In the genomic region with DNA sequence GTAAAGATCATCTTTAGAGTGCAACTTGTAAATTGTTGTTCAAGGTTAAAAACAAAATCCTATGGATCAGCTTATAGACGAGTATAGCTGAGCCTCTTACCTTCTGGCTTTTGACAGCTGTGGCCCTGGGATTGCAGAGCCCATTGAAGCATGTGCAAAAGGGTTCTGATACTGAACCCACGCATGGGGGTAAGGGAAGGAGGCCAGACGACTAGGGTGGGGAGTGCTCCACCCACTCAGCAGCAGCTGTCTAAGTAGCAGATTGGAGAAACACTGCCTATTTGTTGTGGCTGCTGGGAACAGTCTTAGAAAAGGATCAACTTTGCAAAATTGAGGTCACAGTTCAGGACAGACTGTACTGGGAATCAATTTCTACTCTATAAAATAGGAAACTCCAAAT, we compare ENCODE assay signal across 18 cellular contexts. TPM values are rescaled to one million over a fixed set of nuclear protein-coding genes. Genes with fewer than 3 reads are reported as not detected.
A peak's percentile ranks its signal among the peaks of the same experiment; 100 is the strongest.
DNase-seq lines count a peak whose midpoint lies in the region; ATAC-seq, FAIRE-seq and TF ChIP-seq lines count a peak whose summit lies in the region.
"Had no signal": no experiment of that assay in that cellular context is flagged by ENCODE, and none has a peak within 500 bp of the region (broad histone marks: within the 10 kb centered on the region; RNA-seq: fewer than 3 reads in every experiment).

No MANE protein-coding gene starts in this region.

- DNase-seq in Right ventricle myocardium superior, result peak; percentile 50
- DNase-seq in cardiac septum (ENCODE audit: low spot score), result no peak
- DNase-seq in heart left ventricle, result peak in 4 of 5 donors; percentile 48 to 76 (median 56)
- DNase-seq in upper lobe of right lung, result peak; percentile 70
- no peak for DNase-seq in HTR-8/SVneo (ENCODE audit: insufficient read length, low spot score)
- no peak for DNase-seq in foreskin fibroblast
- DNase-seq: activated B cell treated with CpG ODN at 0.5 μM for 24 hours, cerebellar nuclear complex, hippocampal formation, KBM-7, NCI-H146, SK-N-SH, spleen had no signal

- no peak for TF ChIP-seq CTCF in heart left ventricle (IDR thresholded peaks at IDR 0.05)
- TF ChIP-seq CTCF in upper lobe of right lung (IDR thresholded peaks at IDR 0.05), result no peak
- no peak for TF ChIP-seq CTCF in foreskin fibroblast (IDR thresholded peaks at IDR 0.05; ENCODE audit: low read depth, low read length)

- ATAC-seq in Right ventricle myocardium superior (ENCODE audit: poor library complexity), result peak; percentile 79
- peak; percentile 45 for ATAC-seq in HG02938 (IDR thresholded peaks at IDR 0.05; ENCODE audit: unreplicated experiment)
- ATAC-seq in heart left ventricle, result peak; percentile 60 to 96 (median 82)
- ATAC-seq in upper lobe of right lung, result peak; percentile 96
- no peak for ATAC-seq in HG03460 (IDR thresholded peaks at IDR 0.05; ENCODE audit: unreplicated experiment)
- ATAC-seq: A549, GM23338 had no signal

- H3K4me3 ChIP-seq in heart left ventricle, result no peak overlapping the region
- no peak overlapping the region for H3K4me3 ChIP-seq in upper lobe of right lung
- H3K4me3 ChIP-seq in foreskin fibroblast (ENCODE audit: low read depth in 1 of 2, low read length in 2 of 2), result no peak overlapping the region
- H3K4me3 ChIP-seq: A549, GM23338, spleen, tibial nerve had no signal

- no peak for TF ChIP-seq POLR2A in heart left ventricle (IDR thresholded peaks at IDR 0.05)

- H3K27ac ChIP-seq in heart left ventricle (peak overlapping the region in 3 of 12 donors; percentile 4 to 76 (median 46)), upper lobe of right lung (no peak overlapping the region)
- H3K27ac ChIP-seq: A549, spleen had no signal

- 37 to 63% (median 55%) methylated on average over 3 of the region's 3 CpGs for WGBS in heart left ventricle, 4 donors

- intact Hi-C loops in Right ventricle myocardium superior (cut with DNase I) (no loop called here), cardiac septum (cut with DNase I) (no loop called here), heart left ventricle (cut with DNase I) (no loop called here), upper lobe of right lung (cut with DNase I) (no loop called here)

- no peaks in the 10 kb centered on the region for H3K9me3 ChIP-seq in heart left ventricle
- no peaks in the 10 kb centered on the region for H3K9me3 ChIP-seq in upper lobe of right lung
- H3K9me3 ChIP-seq: A549, SK-N-SH, spleen, tibial nerve had no signal

- H3K27me3 ChIP-seq in heart left ventricle, result no peaks in the 10 kb centered on the region
- H3K27me3 ChIP-seq in upper lobe of right lung, result no peaks in the 10 kb centered on the region
- H3K27me3 ChIP-seq: spleen, tibial nerve had no signal

- H3K4me1 ChIP-seq in heart left ventricle, result peaks cover 0 to 10% (median 0%) of the 10 kb centered on the region in 12 donors
- no peaks in the 10 kb centered on the region for H3K4me1 ChIP-seq in upper lobe of right lung
- H3K4me1 ChIP-seq: A549, spleen had no signal

- H3K36me3 ChIP-seq in heart left ventricle (no peaks in the 10 kb centered on the region), upper lobe of right lung (no peaks in the 10 kb centered on the region)
- H3K36me3 ChIP-seq: tibial nerve had no signal

- no peak for FAIRE-seq in HTR-8/SVneo (lab: Jason Lieb, UNC)
- FAIRE-seq: A549 had no signal

RNA-seq across cellular contexts. Expression of gene CD101, which starts 16.1 kb away (rescaled TPM):
- total RNA-seq in Right ventricle myocardium superior (1.0 TPM), cardiac septum (1.6 TPM), heart left ventricle (1 to 10 TPM in 5 of 9 donors, under 1 TPM in 4; 0.54 to 2.5 (median 1.0) TPM), upper lobe of right lung (37.4 TPM)
- polyA plus RNA-seq in heart left ventricle, result under 1 TPM; 0.38 to 0.72 TPM

RNA-seq across cellular contexts. Expression of gene TTF2, which starts 42.5 kb away (rescaled TPM):
- 4.3 TPM for total RNA-seq in Right ventricle myocardium superior
- total RNA-seq in cardiac septum, result 9.4 TPM
- 10 to 100 TPM in 4 of 9 donors, 1 to 10 TPM in 5; 2.8 to 20.7 (median 9.5) TPM for total RNA-seq in heart left ventricle
- 1 to 10 TPM; 1.2 to 3.7 TPM for polyA plus RNA-seq in heart left ventricle
- total RNA-seq in upper lobe of right lung, result 14.8 TPM

Comparison
In these comparisons a context has a peak if more than half of its experiments do, and no peak if none do; other contexts are left out.
1. DNase-seq: peak in Right ventricle myocardium superior (single experiment), heart left ventricle (4 of 5) and upper lobe of right lung (single experiment); none in cardiac septum (single experiment), HTR-8/SVneo (single experiment) and foreskin fibroblast (0 of 2).
2. RNA of gene CD101, which starts 16.1 kb away (total RNA-seq): 37.4 TPM in upper lobe of right lung (single experiment); 1.6 TPM in cardiac septum (single experiment), 1.0 TPM in Right ventricle myocardium superior (single experiment) and 0.54 to 2.5 TPM in heart left ventricle; every median in the first group is over 10 times any median in the second.